ENCODE assay signal across 10 cellular contexts in the genomic region with DNA sequence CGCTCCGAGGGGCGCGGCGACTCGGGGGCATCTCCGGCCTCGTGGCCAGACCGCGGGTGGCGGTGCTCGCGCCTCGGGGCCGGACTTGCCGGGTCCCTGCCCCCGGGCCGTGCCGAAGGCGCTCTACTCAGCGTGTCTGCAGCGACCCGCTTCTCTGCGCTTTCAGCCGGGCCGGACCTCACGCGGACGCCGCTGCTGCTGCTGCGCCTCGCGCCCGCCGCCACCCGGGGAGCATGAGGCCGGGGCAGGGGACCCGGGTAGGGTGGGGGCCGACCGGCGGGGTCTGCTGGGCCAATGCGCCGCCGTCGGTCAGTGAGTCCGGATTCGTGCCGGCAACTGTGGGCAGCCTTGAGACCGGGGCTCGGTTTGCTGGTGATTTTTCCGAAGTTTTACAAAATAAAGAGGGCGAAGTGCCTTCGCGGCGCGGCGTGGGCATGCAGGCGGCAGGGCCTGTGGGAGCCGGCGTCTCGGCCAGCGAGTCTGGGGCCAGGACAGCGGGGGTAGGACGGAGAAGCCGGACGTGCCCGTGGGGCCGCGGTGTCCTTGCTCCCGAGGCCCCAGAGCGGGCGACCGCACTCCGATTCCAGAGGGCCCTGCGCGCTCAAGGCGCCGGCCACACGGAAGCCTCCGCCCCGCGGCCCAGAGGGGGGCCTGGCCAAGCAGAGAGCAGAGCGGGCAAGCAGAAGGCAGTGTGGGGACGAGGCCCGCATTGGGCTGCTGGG. TPM values are rescaled to one million over a fixed set of nuclear protein-coding genes. Genes with fewer than 3 reads are reported as not detected.
DNase-seq lines count a peak whose midpoint lies in the region; ATAC-seq and TF ChIP-seq lines count a peak whose summit lies in the region.
"Had no signal": no experiment of that assay in that cellular context is flagged by ENCODE, and none has a peak within 500 bp of the region (broad histone marks: within the 10 kb centered on the region; RNA-seq: fewer than 3 reads in every experiment).

No MANE protein-coding gene starts in this region.

- H3K27ac ChIP-seq in duodenal mucosa (ENCODE audit: low read depth, low read length) (no peak overlapping the region), aorta (ENCODE audit: low read depth in 1 of 2, low read length in 2 of 2) (no peak overlapping the region)
- H3K27ac ChIP-seq: VCaP had no signal

- H3K4me3 ChIP-seq in duodenal mucosa (ENCODE audit: low read depth in 1 of 2, low read length in 2 of 2) (peak overlapping the region; percentile 41 to 58), aorta (ENCODE audit: low read length in 2 of 2) (peak overlapping the region in 1 of 2 donors; percentile 28)

- peaks cover 48 to 73% of the 10 kb centered on the region in 2 donors for H3K27me3 Mint-ChIP-seq in natural killer cell treated with Interleukin-12 subunit alpha and Interleukin-12 subunit beta and Interleukin-15 and Interleukin-18, amount 100 ng/mL, for 72 hours
- H3K27me3 Mint-ChIP-seq in natural killer cell (ENCODE audit: low read depth in 2 of 2) (peaks cover 60 to 62% of the 10 kb centered on the region in 2 donors), nephron progenitor cell (ENCODE audit: low read depth, poor library complexity) (peaks cover 91% of the 10 kb centered on the region)

- H3K9me3 ChIP-seq in duodenal mucosa (ENCODE audit: control insufficient read depth in 1 of 2, low read length in 2 of 2) (no peaks in the 10 kb centered on the region), aorta (ENCODE audit: control insufficient read depth, low read length) (no peaks in the 10 kb centered on the region)

- H3K27me3 ChIP-seq in duodenal mucosa (ENCODE audit: control insufficient read depth in 1 of 2, insufficient read depth in 2 of 2, low read length in 2 of 2) (peaks cover 27 to 37% of the 10 kb centered on the region in 2 donors), aorta (ENCODE audit: control insufficient read depth in 1 of 2, insufficient read depth in 2 of 2, low read length in 1 of 2) (peaks cover 0 to 6% of the 10 kb centered on the region in 2 donors)

- no peak overlapping the region for H3K4me3 Mint-ChIP-seq in natural killer cell treated with Interleukin-12 subunit alpha and Interleukin-12 subunit beta and Interleukin-15 and Interleukin-18, amount 100 ng/mL, for 72 hours
- H3K4me3 Mint-ChIP-seq in natural killer cell, result no peak overlapping the region
- peak overlapping the region; percentile 76 for H3K4me3 Mint-ChIP-seq in nephron progenitor cell

- TF ChIP-seq CTCF in natural killer cell (IDR thresholded peaks at IDR 0.05) (no peak), nephron progenitor cell (IDR thresholded peaks at IDR 0.05) (no peak)

- H3K27ac Mint-ChIP-seq in natural killer cell treated with Interleukin-12 subunit alpha and Interleukin-12 subunit beta and Interleukin-15 and Interleukin-18, amount 100 ng/mL, for 72 hours, result no peak overlapping the region
- H3K27ac Mint-ChIP-seq in natural killer cell, result no peak overlapping the region
- H3K27ac Mint-ChIP-seq in nephron progenitor cell, result no peak overlapping the region

- H3K36me3 Mint-ChIP-seq in natural killer cell treated with Interleukin-12 subunit alpha and Interleukin-12 subunit beta and Interleukin-15 and Interleukin-18, amount 100 ng/mL, for 72 hours, result no peaks in the 10 kb centered on the region
- H3K36me3 Mint-ChIP-seq in natural killer cell (no peaks in the 10 kb centered on the region), nephron progenitor cell (ENCODE audit: low read depth) (no peaks in the 10 kb centered on the region)

- DNase-seq in natural killer cell treated with Interleukin-12 subunit alpha and Interleukin-12 subunit beta and Interleukin-15 and Interleukin-18, amount 100 ng/mL, for 72 hours (ENCODE audit: low spot score), result no peak
- DNase-seq in natural killer cell (no peak), nephron progenitor cell (peak; percentile 57), aorta (no peak), HUDEP-2 (lab: John Stamatoyannopoulos, UW; ENCODE audit: unreplicated experiment in 76 of 76) (no peak), NCI-H2196 (lab: John Stamatoyannopoulos, UW; ENCODE audit: unreplicated experiment) (no peak), cerebellum (ENCODE audit: low spot score) (no peak)
- DNase-seq: left cardiac atrium had no signal

- intact Hi-C loops in natural killer cell (cut with micrococcal nuclease), result no loop called here
- intact Hi-C loops in aorta (cut with DNase I), result no loop called here

- 1% methylated on average over 64 to 85 of the region's 85 CpGs for WGBS in aorta, 2 donors

- H3K36me3 ChIP-seq in duodenal mucosa (ENCODE audit: control insufficient read depth in 1 of 2, insufficient read depth in 2 of 2, low read length in 2 of 2), result no peaks in the 10 kb centered on the region
- H3K36me3 ChIP-seq in aorta (ENCODE audit: control insufficient read depth in 1 of 2, insufficient read depth in 2 of 2, low read length in 1 of 2), result no peaks in the 10 kb centered on the region

- H3K4me1 Mint-ChIP-seq in natural killer cell treated with Interleukin-12 subunit alpha and Interleukin-12 subunit beta and Interleukin-15 and Interleukin-18, amount 100 ng/mL, for 72 hours (ENCODE audit: low read depth in 2 of 2), result no peaks in the 10 kb centered on the region
- peaks cover 5 to 8% of the 10 kb centered on the region in 2 donors for H3K4me1 Mint-ChIP-seq in natural killer cell
- H3K4me1 Mint-ChIP-seq in nephron progenitor cell, result peaks cover 42% of the 10 kb centered on the region

- no peaks in the 10 kb centered on the region for H3K9me3 Mint-ChIP-seq in natural killer cell treated with Interleukin-12 subunit alpha and Interleukin-12 subunit beta and Interleukin-15 and Interleukin-18, amount 100 ng/mL, for 72 hours
- H3K9me3 Mint-ChIP-seq in natural killer cell (no peaks in the 10 kb centered on the region), nephron progenitor cell (peaks cover 26% of the 10 kb centered on the region)

- H3K9ac ChIP-seq in duodenal mucosa (ENCODE audit: low read depth in 1 of 2, low read length in 2 of 2), result no peak overlapping the region

- ATAC-seq in natural killer cell treated with Interleukin-12 subunit alpha and Interleukin-12 subunit beta and Interleukin-15 and Interleukin-18, amount 100 ng/mL, for 72 hours, result peak; percentile 19 to 22
- ATAC-seq in natural killer cell, result no peak
- ATAC-seq in aorta (ENCODE audit: low FRiP score), result peak; percentile 15

- H3K4me1 ChIP-seq in duodenal mucosa (ENCODE audit: control insufficient read depth in 1 of 2, insufficient read depth in 2 of 2, low read length in 2 of 2) (peaks cover 6 to 7% of the 10 kb centered on the region in 2 donors), aorta (ENCODE audit: control insufficient read depth in 1 of 2, insufficient read depth in 2 of 2, low read length in 2 of 2) (no peaks in the 10 kb centered on the region)

RNA-seq across cellular contexts. Expression of a gene that starts 0.7 kb away (rescaled TPM):
- not detected for total RNA-seq in natural killer cell treated with Interleukin-12 subunit alpha and Interleukin-12 subunit beta and Interleukin-15 and Interleukin-18, amount 100 ng/mL, for 72 hours
- not detected for total RNA-seq in natural killer cell
- total RNA-seq in aorta, result not detected
- polyA plus RNA-seq in aorta, result not detected
- total RNA-seq in cerebellum, result 0.36 TPM

Comparison
In these comparisons a context has a peak if more than half of its experiments do, and no peak if none do; other contexts are left out.
1. ATAC-seq: peak in natural killer cell treated with Interleukin-12 subunit alpha and Interleukin-12 subunit beta and Interleukin-15 and Interleukin-18, amount 100 ng/mL, for 72 hours (2 of 2) and aorta (single experiment); none in natural killer cell (0 of 3).